27 cellular contexts compared by ENCODE assay signal in genomic region chr20:53175135-53175780, GRCh38.
"Had no signal": no experiment of that assay in that cellular context is flagged by ENCODE, and none has a peak within 500 bp of the region (broad histone marks: within the 10 kb centered on the region; RNA-seq: fewer than 3 reads in every experiment).

No MANE protein-coding gene starts in this region.

- H3K4me3 ChIP-seq: colonic mucosa, gastrocnemius medialis, heart right ventricle, left ventricle myocardium inferior, lower lobe of right lung, neural progenitor cell, psoas muscle, stomach, thoracic aorta, transverse colon had no signal

- H3K9me3 ChIP-seq: colonic mucosa, gastrocnemius medialis, heart right ventricle, left ventricle myocardium inferior, lower lobe of right lung, psoas muscle, stomach, thoracic aorta, transverse colon had no signal

- H3K36me3 Mint-ChIP-seq: immature natural killer cell; memory B cell; mesothelial cell of epicardium; natural killer cell treated with Interleukin-12 subunit alpha and Interleukin-12 subunit beta and Interleukin-15 and Interleukin-18, amount 100 ng/mL, for 72 hours; neural progenitor cell had no signal

- H3K9me3 Mint-ChIP-seq: endodermal cell; immature natural killer cell; memory B cell; mesothelial cell of epicardium; natural killer cell treated with Interleukin-12 subunit alpha and Interleukin-12 subunit beta and Interleukin-15 and Interleukin-18, amount 100 ng/mL, for 72 hours; neural progenitor cell had no signal

- H3K27me3 ChIP-seq: colonic mucosa, gastrocnemius medialis, heart right ventricle, neural progenitor cell, stomach, transverse colon had no signal

- DNase-seq: colonic mucosa; dermis blood vessel endothelial cell; effector CD4-positive, alpha-beta T cell; endodermal cell; gastrocnemius medialis; heart right ventricle; immature natural killer cell; kidney; left cardiac atrium; left ventricle myocardium inferior; lower lobe of right lung; occipital lobe; psoas muscle; retina; stimulated activated CD4-positive, alpha-beta T cell treated with anti-CD3 and anti-CD28 coated beads, Interleukin-2, amount 100 ng/mL, for 24 hours; stimulated activated CD4-positive, alpha-beta T cell treated with anti-CD3 and anti-CD28 coated beads, Interleukin-4, amount 100 ng/mL, for 4 hours; stimulated activated naive CD4-positive, alpha-beta T cell; stomach; substantia nigra; transverse colon had no signal

- H3K79me2 ChIP-seq: parathyroid adenoma had no signal

- H3K27ac ChIP-seq: colonic mucosa, gastrocnemius medialis, heart right ventricle, left ventricle myocardium inferior, lower lobe of right lung, neural progenitor cell, parathyroid adenoma, psoas muscle, stomach, thoracic aorta, transverse colon had no signal

- ATAC-seq: gastrocnemius medialis; heart right ventricle; left cardiac atrium; lower lobe of right lung; natural killer cell treated with Interleukin-12 subunit alpha and Interleukin-12 subunit beta and Interleukin-15 and Interleukin-18, amount 100 ng/mL, for 72 hours; psoas muscle; sciatic nerve had no signal

- H3K4me1 Mint-ChIP-seq: endodermal cell, immature natural killer cell, memory B cell had no signal

- H3K36me3 ChIP-seq: colonic mucosa, gastrocnemius medialis, heart right ventricle, left ventricle myocardium inferior, lower lobe of right lung, neural progenitor cell, stomach, thoracic aorta, transverse colon had no signal

- H3K4me3 Mint-ChIP-seq: endodermal cell; immature natural killer cell; memory B cell; mesothelial cell of epicardium; natural killer cell treated with Interleukin-12 subunit alpha and Interleukin-12 subunit beta and Interleukin-15 and Interleukin-18, amount 100 ng/mL, for 72 hours; neural progenitor cell had no signal

- H3K27ac Mint-ChIP-seq: endodermal cell; immature natural killer cell; memory B cell; natural killer cell treated with Interleukin-12 subunit alpha and Interleukin-12 subunit beta and Interleukin-15 and Interleukin-18, amount 100 ng/mL, for 72 hours had no signal

- H2AFZ ChIP-seq: neural progenitor cell, parathyroid adenoma had no signal

- H3K4me1 ChIP-seq: colonic mucosa, gastrocnemius medialis, heart right ventricle, left ventricle myocardium inferior, lower lobe of right lung, parathyroid adenoma, psoas muscle, stomach, transverse colon had no signal
